Comparison of ENCODE assay signal across 26 cellular contexts in genomic region chr12:59887204-59887603, GRCh38.
"Had no signal": no experiment of that assay in that cellular context is flagged by ENCODE, and none has a peak within 500 bp of the region (broad histone marks: within the 10 kb centered on the region; RNA-seq: fewer than 3 reads in every experiment).

No MANE protein-coding gene starts in this region.

- DNase-seq: activated effector memory CD4-positive, alpha-beta T cell treated with anti-CD3 and anti-CD28 coated beads, Interleukin-2, amount 50 U/mL, for 16 hours; activated effector memory CD4-positive, alpha-beta T cell treated with Interleukin-2 at 50 U/mL for 16 hours; activated gamma-delta T cell; activated gamma-delta T cell treated with Interleukin-2 at 50 U/mL for 16 hours; activated naive CD4-positive, alpha-beta T cell; activated naive CD4-positive, alpha-beta T cell treated with anti-CD3 and anti-CD28 coated beads for 36 hours; activated naive CD4-positive, alpha-beta T cell treated with anti-CD3 and anti-CD28 coated beads, Interleukin-2, amount 10 ng/mL, durations not matched to agents 7 days and 5 days; activated naive CD4-positive, alpha-beta T cell treated with anti-CD3 and anti-CD28 coated beads, Interleukin-2, amount 50 U/mL, for 16 hours; activated naive CD4-positive, alpha-beta T cell treated with Interleukin-2 at 50 U/mL for 16 hours; activated naive CD8-positive, alpha-beta T cell treated with anti-CD3 and anti-CD28 coated beads for 36 hours; activated naive CD8-positive, alpha-beta T cell treated with anti-CD3 and anti-CD28 coated beads, Interleukin-2, amount 10 ng/mL, durations not matched to agents 7 days and 5 days; activated naive CD8-positive, alpha-beta T cell treated with anti-CD3 and anti-CD28 coated beads, Interleukin-2, amount 50 U/mL, for 24 hours; activated T-cell treated with anti-CD3 and anti-CD28 coated beads, Interleukin-2, amount 50 U/mL, for 24 hours; activated T-cell treated with anti-CD3 and anti-CD28 coated beads, Interleukin-2, amount 50 U/mL, for 4 hours; activated T-cell treated with anti-CD3 and anti-CD28 coated beads, Interleukin-2, amount 50 U/mL, for 48 hours; activated T-cell treated with anti-CD3 and anti-CD28 coated beads, Interleukin-2, amount 50 U/mL, for 72 hours; adrenal gland; amniotic stem cell; amygdala; anterior cingulate cortex; aorta; body of pancreas; brain microvascular endothelial cell; caudate nucleus; central memory CD4-positive, alpha-beta T cell; cerebellar nuclear complex had no signal
